In the genomic region with DNA sequence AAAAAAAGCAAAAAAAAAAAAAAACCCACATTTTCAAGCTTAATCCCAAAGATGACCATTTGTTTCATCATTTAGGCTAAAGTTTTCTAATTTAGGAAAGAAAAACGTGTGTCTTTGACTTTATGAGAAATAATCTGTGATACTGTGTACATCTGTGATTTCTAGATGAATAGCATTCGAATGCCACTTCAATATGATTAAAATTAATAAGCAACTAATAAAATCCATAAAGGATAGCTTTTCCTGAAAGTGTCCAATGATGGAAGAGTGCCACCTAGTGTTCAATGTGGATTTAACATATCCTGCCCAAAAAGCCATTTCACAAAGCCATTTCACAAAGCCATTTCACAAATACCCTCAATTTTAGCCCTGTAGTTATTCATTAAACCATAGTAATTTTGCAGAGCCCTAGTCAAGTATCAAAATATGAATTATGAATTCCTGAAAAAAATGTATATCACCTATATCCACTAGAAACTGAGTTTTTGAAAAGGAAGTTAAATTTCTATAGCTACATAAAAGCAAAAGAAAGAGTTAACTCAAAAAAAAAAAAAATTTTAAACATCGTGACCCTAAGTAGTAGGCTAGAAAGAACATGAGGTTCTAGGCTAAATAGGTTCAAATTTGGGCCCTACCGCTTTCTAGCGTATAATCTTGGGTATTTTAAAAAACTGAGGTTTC, we compare ENCODE assay signal across 8 cellular contexts. TPM values are rescaled to one million over a fixed set of nuclear protein-coding genes. Genes with fewer than 3 reads are reported as not detected.
A peak's percentile ranks its signal among the peaks of the same experiment; 100 is the strongest.
DNase-seq lines count a peak whose midpoint lies in the region; ATAC-seq, FAIRE-seq and TF ChIP-seq lines count a peak whose summit lies in the region.

No MANE protein-coding gene starts in this region.

- H3K27me3 ChIP-seq in mesenchymal stem cell (ENCODE audit: control insufficient read depth in 1 of 2, insufficient read depth in 1 of 2, low read length in 2 of 2), result no peaks in the 10 kb centered on the region

- H4K91ac ChIP-seq in mesenchymal stem cell (ENCODE audit: low read length), result no peak overlapping the region

- no peak overlapping the region for H3K23ac ChIP-seq in mesenchymal stem cell (ENCODE audit: low read length in 2 of 2)

- no peak overlapping the region for H3K4me2 ChIP-seq in mesenchymal stem cell (ENCODE audit: low read length, poor library complexity, severe bottlenecking)

- no peaks in the 10 kb centered on the region for H3K9me3 ChIP-seq in mesenchymal stem cell (ENCODE audit: control insufficient read depth, low read length)

- WGBS in mesenchymal stem cell, result 100% methylated on average over 1 of the region's 5 CpGs

- no peak overlapping the region for H2BK12ac ChIP-seq in mesenchymal stem cell (ENCODE audit: low read length in 2 of 2)

- H4K8ac ChIP-seq in mesenchymal stem cell (ENCODE audit: low read length), result no peak overlapping the region

- H2BK120ac ChIP-seq in mesenchymal stem cell (ENCODE audit: low read depth, low read length), result no peak overlapping the region

- ATAC-seq in GM18870 (IDR thresholded peaks at IDR 0.05; ENCODE audit: unreplicated experiment) (no peak), HG03280 (IDR thresholded peaks at IDR 0.05; ENCODE audit: unreplicated experiment) (no peak)

- DNase-seq in COLO668 (lab: John Stamatoyannopoulos, UW; ENCODE audit: unreplicated experiment), result peak; percentile 25
- no peak for DNase-seq in H54 (ENCODE audit: insufficient read length, low spot score)
- DNase-seq in NCI-H774 (lab: John Stamatoyannopoulos, UW), result peak; percentile 45
- peak; percentile 44 for DNase-seq in cerebellum (ENCODE audit: low spot score)
- peak; percentile 59 for DNase-seq in mesenchymal stem cell
- DNase-seq in T1000 (lab: John Stamatoyannopoulos, UW), result no peak

- H2AK5ac ChIP-seq in mesenchymal stem cell (ENCODE audit: low read length, severe bottlenecking), result no peak overlapping the region

- no peak overlapping the region for H2BK15ac ChIP-seq in mesenchymal stem cell (ENCODE audit: low read depth, poor library complexity, severe bottlenecking)

- no peaks in the 10 kb centered on the region for H3K36me3 ChIP-seq in mesenchymal stem cell (ENCODE audit: control insufficient read depth in 1 of 2, insufficient read depth in 2 of 2, low read depth in 1 of 2, low read length in 2 of 2)

- no peak overlapping the region for H3K4me3 ChIP-seq in mesenchymal stem cell (ENCODE audit: insufficient read depth in 1 of 2, low read depth in 1 of 2, low read length in 2 of 2)

- H3K79me1 ChIP-seq in mesenchymal stem cell (replicated peaks; ENCODE audit: low read length, poor library complexity, severe bottlenecking), result peaks cover 14% of the 10 kb centered on the region

- H2AFZ ChIP-seq in mesenchymal stem cell (ENCODE audit: low read depth, low read length), result no peak overlapping the region

- H3K14ac ChIP-seq in mesenchymal stem cell (ENCODE audit: low read length in 2 of 2), result no peak overlapping the region

- H2BK5ac ChIP-seq in mesenchymal stem cell (ENCODE audit: low read depth, low read length, poor library complexity, severe bottlenecking), result no peak overlapping the region

- no peak for TF ChIP-seq POLR2A in H54 (IDR thresholded peaks at IDR 0.05; ENCODE audit: low read depth, low read length)

- no peaks in the 10 kb centered on the region for H3K4me1 ChIP-seq in mesenchymal stem cell (ENCODE audit: control insufficient read depth, insufficient read depth, low read depth, low read length)

- no peak overlapping the region for H3K27ac ChIP-seq in mesenchymal stem cell (ENCODE audit: low read length, poor library complexity, severe bottlenecking)

- H3K4ac ChIP-seq in mesenchymal stem cell (ENCODE audit: low read depth in 1 of 2, low read length in 2 of 2), result no peak overlapping the region

- peak; percentile 84 for FAIRE-seq in H54 (lab: Jason Lieb, UNC)

- no peak overlapping the region for H3K18ac ChIP-seq in mesenchymal stem cell (ENCODE audit: low read depth in 1 of 2, low read length in 2 of 2)

- no peak overlapping the region for H3K9ac ChIP-seq in mesenchymal stem cell (ENCODE audit: low read length)

RNA-seq across cellular contexts. Expression of a gene that starts 19.1 kb away (rescaled TPM):
- total RNA-seq in cerebellum, result 40.6 TPM
- polyA plus RNA-seq in mesenchymal stem cell (2013, experiment 1 of 2), result 65.9 TPM
- polyA plus RNA-seq in mesenchymal stem cell (2013, experiment 2 of 2), result 65.5 TPM

RNA-seq across cellular contexts. Expression of a gene that starts 19.5 kb away (rescaled TPM):
- total RNA-seq in cerebellum, result 29.1 TPM
- polyA plus RNA-seq in mesenchymal stem cell (2013, experiment 1 of 2), result 19.7 TPM
- 19.7 TPM for polyA plus RNA-seq in mesenchymal stem cell (2013, experiment 2 of 2)

Comparison
In these comparisons a context has a peak if more than half of its experiments do, and no peak if none do; other contexts are left out.
1. DNase-seq: peak in COLO668 (single experiment), NCI-H774 (single experiment), cerebellum (single experiment) and mesenchymal stem cell (single experiment); none in H54 (single experiment) and T1000 (single experiment).